8 cellular contexts compared by ENCODE assay signal in the genomic region with DNA sequence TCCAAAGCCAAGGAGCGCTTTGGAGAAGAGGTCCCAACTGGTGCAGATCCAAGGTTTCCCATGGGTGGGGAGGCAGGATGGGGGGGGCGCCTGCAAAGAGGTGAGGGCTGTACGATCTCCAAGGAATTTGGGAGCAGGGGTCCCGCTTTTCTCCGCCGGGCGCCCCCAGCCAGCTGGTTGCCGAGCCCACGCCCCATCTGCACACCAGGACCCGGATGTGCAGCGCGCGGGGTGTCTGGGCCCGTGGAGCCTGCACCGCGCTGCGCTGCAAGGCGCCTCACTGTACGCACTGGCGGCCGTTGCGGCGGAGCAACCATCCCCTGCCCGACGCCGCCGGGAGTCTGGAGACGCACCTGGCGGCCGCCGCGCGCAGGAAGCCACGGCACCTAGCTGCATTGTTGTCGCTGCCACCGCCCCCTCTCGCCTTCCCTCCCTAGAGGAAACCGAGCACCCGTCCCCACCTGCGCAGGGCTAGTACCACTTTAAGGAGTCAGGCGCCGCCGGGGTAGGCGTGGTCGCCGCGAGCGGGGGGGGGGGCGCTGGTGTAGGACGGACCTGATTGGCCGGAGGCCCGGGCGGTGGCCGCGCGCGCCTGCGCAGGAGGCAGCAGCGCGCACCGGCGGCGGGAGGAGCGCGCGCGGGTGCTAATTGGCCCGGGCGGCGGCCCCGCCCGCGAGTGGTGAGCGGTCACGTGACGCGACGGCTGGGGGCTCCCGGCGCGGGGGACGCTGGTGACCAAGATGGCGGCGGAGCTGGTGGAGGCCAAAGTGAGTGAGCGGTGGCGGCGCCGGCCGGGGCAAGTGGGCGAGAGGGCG. TPM values are rescaled to one million over a fixed set of nuclear protein-coding genes. Genes with fewer than 3 reads are reported as not detected.
A peak's percentile ranks its signal among the peaks of the same experiment; 100 is the strongest.
DNase-seq lines count a peak whose midpoint lies in the region; ATAC-seq and TF ChIP-seq lines count a peak whose summit lies in the region.

A gene with protein sequence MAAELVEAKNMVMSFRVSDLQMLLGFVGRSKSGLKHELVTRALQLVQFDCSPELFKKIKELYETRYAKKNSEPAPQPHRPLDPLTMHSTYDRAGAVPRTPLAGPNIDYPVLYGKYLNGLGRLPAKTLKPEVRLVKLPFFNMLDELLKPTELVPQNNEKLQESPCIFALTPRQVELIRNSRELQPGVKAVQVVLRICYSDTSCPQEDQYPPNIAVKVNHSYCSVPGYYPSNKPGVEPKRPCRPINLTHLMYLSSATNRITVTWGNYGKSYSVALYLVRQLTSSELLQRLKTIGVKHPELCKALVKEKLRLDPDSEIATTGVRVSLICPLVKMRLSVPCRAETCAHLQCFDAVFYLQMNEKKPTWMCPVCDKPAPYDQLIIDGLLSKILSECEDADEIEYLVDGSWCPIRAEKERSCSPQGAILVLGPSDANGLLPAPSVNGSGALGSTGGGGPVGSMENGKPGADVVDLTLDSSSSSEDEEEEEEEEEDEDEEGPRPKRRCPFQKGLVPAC (plus strand): TSS at position 716 of the 815 bp plus-strand sequence. CDS start 25 bp downstream, at position 741.

- TF ChIP-seq EP300 in esophagus muscularis mucosa (IDR thresholded peaks at IDR 0.05), result no peak

- ATAC-seq in GM21717 (IDR thresholded peaks at IDR 0.05; ENCODE audit: unreplicated experiment), result peak; percentile 64

- no peaks in the 10 kb centered on the region for H3K9me3 ChIP-seq in esophagus muscularis mucosa

- TF ChIP-seq POLR2A in esophagus muscularis mucosa (IDR thresholded peaks at IDR 0.05; ENCODE audit: low read depth), result no peak

- intact Hi-C loops in esophagus muscularis mucosa (cut with DNase I), result no loop called here

- TF ChIP-seq CTCF in esophagus muscularis mucosa (IDR thresholded peaks at IDR 0.05), result peak in 1 of 3 experiments; percentile 38

- DNase-seq in DMS153 treated with DMSO at 0.1 percent for 48 hours (lab: John Stamatoyannopoulos, UW; ENCODE audit: unreplicated experiment) (peak; percentile 92), KG1 (lab: John Stamatoyannopoulos, UW) (peak; percentile 89), esophagus muscularis mucosa (ENCODE audit: extremely low spot score) (peak; percentile 98), myocyte (ENCODE audit: low read depth) (peak; percentile 94)
- peak; percentile 98 to 99 for DNase-seq in activated T-cell treated with anti-CD3 and anti-CD28 coated beads, Interleukin-2, amount 50 U/mL, for 48 hours
- DNase-seq in stimulated activated CD8-positive, alpha-beta memory T cell treated with anti-CD3 and anti-CD28 coated beads, Interleukin-7, amount 100 ng/mL, for 48 hours (ENCODE audit: extremely low read depth in 1 of 2, low read depth in 1 of 2), result peak; percentile 84 to 97

- peaks cover 43 to 52% (median 51%) of the 10 kb centered on the region in 4 donors for H3K4me1 ChIP-seq in esophagus muscularis mucosa

- H3K4me3 ChIP-seq in esophagus muscularis mucosa, result peak within 1 kb of the TSS; percentile 81 to 100 (median 88)

- H3K36me3 ChIP-seq in esophagus muscularis mucosa, result peaks cover 0 to 8% (median 0%) of the 10 kb centered on the region in 4 donors

- H3K27me3 ChIP-seq in esophagus muscularis mucosa, result no peaks in the 10 kb centered on the region

- WGBS in esophagus muscularis mucosa, result 0% methylated on average over 3 of the region's 91 CpGs

- peak within 1 kb of the TSS; percentile 88 to 95 (median 90) for H3K27ac ChIP-seq in esophagus muscularis mucosa (replicated peaks in 1 of 4)

TF ChIP-seq in PFSK-1, 5 proteins besides CTCF, POLR2A, EP300 and RAD21:
- TF ChIP-seq TAF1 (IDR thresholded peaks at IDR 0.05; ENCODE audit: borderline replicate concordance, insufficient read depth, low read length) (0 out of 2 replicates have a peak, but pooled peaks have one; percentile 42), POLR2AphosphoS5 (IDR thresholded peaks at IDR 0.05; ENCODE audit: low read depth, low read length) (no peak), SIN3A (IDR thresholded peaks at IDR 0.05; ENCODE audit: borderline replicate concordance, insufficient read depth, low read length) (no peak), FOXP2 (optimal IDR thresholded peaks at IDR 0.05; ENCODE audit: borderline replicate concordance, extremely low read depth, extremely low read length, insufficient read depth) (peak; percentile 50)
- TF ChIP-seq, protein P1, sequence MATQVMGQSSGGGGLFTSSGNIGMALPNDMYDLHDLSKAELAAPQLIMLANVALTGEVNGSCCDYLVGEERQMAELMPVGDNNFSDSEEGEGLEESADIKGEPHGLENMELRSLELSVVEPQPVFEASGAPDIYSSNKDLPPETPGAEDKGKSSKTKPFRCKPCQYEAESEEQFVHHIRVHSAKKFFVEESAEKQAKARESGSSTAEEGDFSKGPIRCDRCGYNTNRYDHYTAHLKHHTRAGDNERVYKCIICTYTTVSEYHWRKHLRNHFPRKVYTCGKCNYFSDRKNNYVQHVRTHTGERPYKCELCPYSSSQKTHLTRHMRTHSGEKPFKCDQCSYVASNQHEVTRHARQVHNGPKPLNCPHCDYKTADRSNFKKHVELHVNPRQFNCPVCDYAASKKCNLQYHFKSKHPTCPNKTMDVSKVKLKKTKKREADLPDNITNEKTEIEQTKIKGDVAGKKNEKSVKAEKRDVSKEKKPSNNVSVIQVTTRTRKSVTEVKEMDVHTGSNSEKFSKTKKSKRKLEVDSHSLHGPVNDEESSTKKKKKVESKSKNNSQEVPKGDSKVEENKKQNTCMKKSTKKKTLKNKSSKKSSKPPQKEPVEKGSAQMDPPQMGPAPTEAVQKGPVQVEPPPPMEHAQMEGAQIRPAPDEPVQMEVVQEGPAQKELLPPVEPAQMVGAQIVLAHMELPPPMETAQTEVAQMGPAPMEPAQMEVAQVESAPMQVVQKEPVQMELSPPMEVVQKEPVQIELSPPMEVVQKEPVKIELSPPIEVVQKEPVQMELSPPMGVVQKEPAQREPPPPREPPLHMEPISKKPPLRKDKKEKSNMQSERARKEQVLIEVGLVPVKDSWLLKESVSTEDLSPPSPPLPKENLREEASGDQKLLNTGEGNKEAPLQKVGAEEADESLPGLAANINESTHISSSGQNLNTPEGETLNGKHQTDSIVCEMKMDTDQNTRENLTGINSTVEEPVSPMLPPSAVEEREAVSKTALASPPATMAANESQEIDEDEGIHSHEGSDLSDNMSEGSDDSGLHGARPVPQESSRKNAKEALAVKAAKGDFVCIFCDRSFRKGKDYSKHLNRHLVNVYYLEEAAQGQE (IDR thresholded peaks at IDR 0.05; ENCODE audit: insufficient read depth in 1 of 2, low read depth in 2 of 2, low read length in 2 of 2), result 0 out of 4 replicates have a peak, but pooled peaks have one; percentile 4 to 5

RNA-seq across cellular contexts. Expression of the gene that starts here (rescaled TPM):
- 36.0 TPM for polyA plus RNA-seq in PFSK-1 (2012; ENCODE audit: insufficient read length, low read depth)
- total RNA-seq in esophagus muscularis mucosa, result 10 to 100 TPM; 16.6 to 34.1 (median 24.8) TPM
- 18.0 and 22.2 TPM in 2 replicates for total RNA-seq in myocyte
- polyA plus RNA-seq in myocyte (2012), result 19.8 TPM

Comparison
In these comparisons a context has a peak if more than half of its experiments do, and no peak if none do; other contexts are left out.
1. Peak in every context shown above with its lines: DNase-seq, ATAC-seq, H3K4me3 ChIP-seq and H3K27ac ChIP-seq.